Comparison of ENCODE assay signal across 20 cellular contexts in genomic region chr6:126388235-126388634, GRCh38. TPM values are rescaled to one million over a fixed set of nuclear protein-coding genes. Genes with fewer than 3 reads are reported as not detected.
"Had no signal": no experiment of that assay in that cellular context is flagged by ENCODE, and none has a peak within 500 bp of the region (broad histone marks: within the 10 kb centered on the region; RNA-seq: fewer than 3 reads in every experiment).

No MANE protein-coding gene starts in this region.

- H3K36me3 ChIP-seq: adrenal gland, ascending aorta, brain microvascular endothelial cell, esophagus muscularis mucosa, left ventricle myocardium inferior, prostate gland, transverse colon had no signal

- H3K27me3 ChIP-seq: adrenal gland, ascending aorta, brain microvascular endothelial cell, esophagus muscularis mucosa, transverse colon had no signal

- DNase-seq: activated CD4-positive, alpha-beta T cell treated with anti-CD3 and anti-CD28 coated beads, Interleukin-2, amount 10 ng/mL, durations not matched to agents 7 days and 5 days; activated CD4-positive, CD25-positive, alpha-beta regulatory T cell treated with anti-CD3 and anti-CD28 coated beads, Interleukin-2, amount 50 U/mL, for 72 hours; activated CD8-positive, alpha-beta T cell treated with anti-CD3 and anti-CD28 coated beads, Interleukin-2, amount 10 ng/mL, durations not matched to agents 7 days and 5 days; activated T-cell treated with anti-CD3 and anti-CD28 coated beads, Interleukin-2, amount 50 U/mL, for 1 hour; adrenal gland; brain microvascular endothelial cell; caudate nucleus; effector memory CD4-positive, alpha-beta T cell; glutamatergic neuron; hippocampal formation; kidney glomerular epithelial cell; left ventricle myocardium inferior; natural killer cell; stimulated activated CD4-positive, alpha-beta T cell treated with anti-CD3 and anti-CD28 coated beads, Interleukin-12 subunit alpha, Interleukin-12 subunit beta, amount 100 ng/mL, for 4 hours; stimulated activated naive B cell treated with anti-CD40 and anti-IgM and Interleukin-4, amounts not matched to agents 10 μg/mL and 1 μg/mL and 100 μg/mL, for 72 hours; transverse colon had no signal

- H3K9me3 ChIP-seq: adrenal gland, prostate gland had no signal

- H3K4me3 ChIP-seq: adrenal gland, ascending aorta, esophagus muscularis mucosa, left ventricle myocardium inferior, prostate gland, transverse colon had no signal

- H3K27ac ChIP-seq: adrenal gland, ascending aorta, brain microvascular endothelial cell, esophagus muscularis mucosa, left ventricle myocardium inferior, prostate gland, transverse colon, VCaP had no signal

- H3K4me1 ChIP-seq: adrenal gland, ascending aorta, esophagus muscularis mucosa, left ventricle myocardium inferior, prostate gland, transverse colon had no signal

RNA-seq across cellular contexts. Expression of gene CENPW, which starts 48.3 kb away (rescaled TPM):
- total RNA-seq: ascending aorta had no signal
